In the genomic region with DNA sequence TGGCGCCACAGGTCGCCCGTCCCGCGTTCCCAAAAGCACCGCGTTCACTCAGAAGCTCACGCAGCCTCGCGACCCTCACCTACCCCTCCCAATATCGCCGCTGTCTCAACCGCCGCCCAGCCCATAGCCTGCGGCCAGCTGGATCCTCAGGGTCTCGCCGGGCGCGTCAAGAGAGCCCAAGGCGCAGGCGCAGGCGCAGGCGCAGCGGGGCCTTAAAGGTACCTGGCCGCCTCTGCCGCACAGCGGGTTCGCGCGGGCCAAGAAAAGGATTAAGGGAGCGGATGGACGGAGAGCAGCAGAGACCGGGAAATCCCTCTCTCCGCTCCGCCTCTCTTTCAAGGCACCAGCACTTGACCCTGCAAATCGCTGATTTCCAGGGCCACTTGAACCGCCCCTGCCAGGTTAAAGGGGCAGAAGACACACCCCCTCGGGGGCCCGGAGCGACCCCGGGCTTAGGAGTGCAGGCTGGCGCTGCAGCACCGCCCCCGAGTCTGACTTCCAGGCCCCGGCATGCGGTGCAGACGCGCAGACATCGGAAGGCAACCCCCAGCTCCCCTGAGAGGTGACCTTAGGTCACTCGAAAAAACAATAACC, we compare ENCODE assay signal across 8 cellular contexts. TPM values are rescaled to one million over a fixed set of nuclear protein-coding genes. Genes with fewer than 3 reads are reported as not detected.
A peak's percentile ranks its signal among the peaks of the same experiment; 100 is the strongest.
DNase-seq lines count a peak whose midpoint lies in the region; ATAC-seq and TF ChIP-seq lines count a peak whose summit lies in the region.

A gene with protein sequence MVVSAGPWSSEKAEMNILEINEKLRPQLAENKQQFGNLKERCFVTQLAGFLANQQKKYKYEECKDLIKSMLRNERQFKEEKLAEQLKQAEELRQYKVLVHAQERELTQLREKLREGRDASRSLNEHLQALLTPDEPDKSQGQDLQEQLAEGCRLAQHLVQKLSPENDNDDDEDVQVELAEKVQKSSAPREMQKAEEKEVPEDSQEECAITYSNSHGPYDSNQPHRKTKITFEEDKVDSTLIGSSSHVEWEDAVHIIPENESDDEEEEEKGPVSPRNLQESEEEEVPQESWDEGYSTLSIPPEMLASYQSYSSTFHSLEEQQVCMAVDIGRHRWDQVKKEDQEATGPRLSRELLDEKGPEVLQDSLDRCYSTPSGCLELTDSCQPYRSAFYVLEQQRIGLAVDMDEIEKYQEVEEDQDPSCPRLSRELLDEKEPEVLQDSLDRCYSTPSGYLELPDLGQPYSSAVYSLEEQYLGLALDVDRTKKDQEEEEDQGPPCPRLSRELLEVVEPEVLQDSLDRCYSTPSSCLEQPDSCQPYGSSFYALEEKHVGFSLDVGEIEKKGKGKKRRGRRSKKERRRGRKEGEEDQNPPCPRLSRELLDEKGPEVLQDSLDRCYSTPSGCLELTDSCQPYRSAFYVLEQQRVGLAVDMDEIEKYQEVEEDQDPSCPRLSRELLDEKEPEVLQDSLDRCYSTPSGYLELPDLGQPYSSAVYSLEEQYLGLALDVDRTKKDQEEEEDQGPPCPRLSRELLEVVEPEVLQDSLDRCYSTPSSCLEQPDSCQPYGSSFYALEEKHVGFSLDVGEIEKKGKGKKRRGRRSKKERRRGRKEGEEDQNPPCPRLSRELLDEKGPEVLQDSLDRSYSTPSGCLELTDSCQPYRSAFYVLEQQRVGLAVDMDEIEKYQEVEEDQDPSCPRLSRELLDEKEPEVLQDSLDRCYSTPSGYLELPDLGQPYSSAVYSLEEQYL (N-terminal part only) (minus strand): TSS at position 168 of the 594 bp plus-strand sequence. CDS start 20,331 bp downstream, outside the sequence.

- peak within 1 kb of the TSS; percentile 61 for H3K27ac Mint-ChIP-seq in activated CD4-positive, alpha-beta T cell treated with anti-CD3 and anti-CD28 coated beads for 36 hours

- H3K4me1 Mint-ChIP-seq in activated CD4-positive, alpha-beta T cell treated with anti-CD3 and anti-CD28 coated beads for 36 hours, result peaks cover 8% of the 10 kb centered on the region

- TF ChIP-seq CTCF in AG04450 (IDR thresholded peaks at IDR 0.05; ENCODE audit: low read depth, low read length) (no peak), choroid plexus epithelial cell (conservative IDR thresholded peaks at IDR 0.05; ENCODE audit: low read depth, low read length) (no peak)

- peak within 1 kb of the TSS; percentile 84 for H3K4me3 Mint-ChIP-seq in activated CD4-positive, alpha-beta T cell treated with anti-CD3 and anti-CD28 coated beads for 36 hours

- no peaks in the 10 kb centered on the region; the same call in 1 of the 2 replicates for H3K9me3 ChIP-seq in AG04450 (ENCODE audit: control insufficient read depth, insufficient read depth, low read length)

- H3K27me3 ChIP-seq in AG04450 (ENCODE audit: control insufficient read depth, insufficient read depth, low read length), result peaks cover 21% of the 10 kb centered on the region

- no peak within 1 kb of the TSS for H3K27ac ChIP-seq in AG04450 (ENCODE audit: low read depth, low read length)

- DNase-seq in AG04450 (ENCODE audit: low read depth, low spot score) (no peak), NCI-H345 (lab: John Stamatoyannopoulos, UW) (peak; percentile 93), choroid plexus epithelial cell (ENCODE audit: low read depth) (peak; percentile 66), left lobe of liver (ENCODE audit: low spot score) (peak; percentile 90)
- DNase-seq in activated CD4-positive, alpha-beta T cell treated with anti-CD3 and anti-CD28 coated beads for 36 hours, result peak; percentile 83
- peak; percentile 70 to 77 for DNase-seq in stimulated activated CD4-positive, alpha-beta T cell treated with anti-CD3 and anti-CD28 coated beads, Interleukin-1b, Interleukin-23, amount 100 ng/mL, for 4 hours (ENCODE audit: low read depth in 2 of 2)

- H3K27me3 Mint-ChIP-seq in activated CD4-positive, alpha-beta T cell treated with anti-CD3 and anti-CD28 coated beads for 36 hours, result peaks cover 32% of the 10 kb centered on the region

- CTCF ChIA-PET in AG04450 (lab: Charles Lee), result no interaction called here
- CTCF ChIA-PET in activated CD4-positive, alpha-beta T cell treated with anti-CD3 and anti-CD28 coated beads for 36 hours (lab: Charles Lee), result no interaction called here

- POLR2A ChIA-PET in AG04450 (lab: Yijun Ruan, JAX), result interaction anchor here (0.6 kb wide), 1 partner anchor 40 kb away, joined by 3 read pairs; no protein-coding TSS in a partner anchor
- POLR2A ChIA-PET in activated CD4-positive, alpha-beta T cell treated with anti-CD3 and anti-CD28 coated beads for 36 hours (lab: Charles Lee), result interaction anchor here (0.6 kb wide), 1 partner anchor 40 kb away, joined by 4 read pairs; no protein-coding TSS in a partner anchor

- ATAC-seq in GM18909 (IDR thresholded peaks at IDR 0.05; ENCODE audit: poor library complexity, unreplicated experiment) (peak; percentile 95), HG03159 (IDR thresholded peaks at IDR 0.05; ENCODE audit: unreplicated experiment) (peak; percentile 90), left lobe of liver (peak; percentile 97)
- ATAC-seq in activated CD4-positive, alpha-beta T cell treated with anti-CD3 and anti-CD28 coated beads for 36 hours, result peak; percentile 95

- H3K4me3 ChIP-seq in AG04450 (ENCODE audit: low read depth, low read length), result peak within 1 kb of the TSS; percentile 68
- H3K4me3 ChIP-seq in choroid plexus epithelial cell (ENCODE audit: low read depth, low read length), result peak within 1 kb of the TSS; percentile 68

- peaks cover 16% of the 10 kb centered on the region for H3K9me3 Mint-ChIP-seq in activated CD4-positive, alpha-beta T cell treated with anti-CD3 and anti-CD28 coated beads for 36 hours (ENCODE audit: low read depth)

- intact Hi-C loops in activated CD4-positive, alpha-beta T cell treated with anti-CD3 and anti-CD28 coated beads for 36 hours (cut with DNase I, micrococcal nuclease), result no loop called here

- H3K36me3 Mint-ChIP-seq in activated CD4-positive, alpha-beta T cell treated with anti-CD3 and anti-CD28 coated beads for 36 hours (ENCODE audit: low read depth), result peaks cover 5% of the 10 kb centered on the region

RNA-seq across cellular contexts. Expression of the gene that starts here (rescaled TPM):
- polyA plus RNA-seq in AG04450 (2011; rRNA removed), result 5.1 and 5.7 TPM in 2 replicates
- 6.0 and 10.3 TPM in 2 replicates for polyA minus RNA-seq in AG04450 (2011; rRNA and poly(A)+ RNA removed)
- 1 to 10 TPM; 1.2 to 1.5 TPM for total RNA-seq in activated CD4-positive, alpha-beta T cell treated with anti-CD3 and anti-CD28 coated beads for 36 hours
- 10.0 TPM for total RNA-seq in left lobe of liver
